In genomic region chr9:76519027-76519835, GRCh38 we compare ENCODE assay signal across 25 cellular contexts.
A peak's percentile ranks its signal among the peaks of the same experiment; 100 is the strongest.
DNase-seq lines count a peak whose midpoint lies in the region; ATAC-seq, FAIRE-seq and TF ChIP-seq lines count a peak whose summit lies in the region.
"Had no signal": no experiment of that assay in that cellular context is flagged by ENCODE, and none has a peak within 500 bp of the region (broad histone marks: within the 10 kb centered on the region; RNA-seq: fewer than 3 reads in every experiment).

No MANE protein-coding gene starts in this region.

- CTCF ChIA-PET in HEK293T (lab: Yijun Ruan, JAX), result no interaction called here

- H3K4me1 ChIP-seq in GM23338 (ENCODE audit: insufficient read depth) (no peaks in the 10 kb centered on the region), SJCRH30 (peaks cover 9% of the 10 kb centered on the region; the same call in 1 of the 2 replicates), pancreas (no peaks in the 10 kb centered on the region)

- H3K79me2 ChIP-seq in GM23338 (replicated peaks; ENCODE audit: insufficient read depth), result no peaks in the 10 kb centered on the region

- H3K27me3 ChIP-seq in GM23338 (ENCODE audit: insufficient read depth) (no peaks in the 10 kb centered on the region), SJCRH30 (no peaks in the 10 kb centered on the region), pancreas (no peaks in the 10 kb centered on the region)

- no peaks in the 10 kb centered on the region for H3F3A ChIP-seq in GM23338 (replicated peaks; ENCODE audit: low read depth)

- H3K4me1 Mint-ChIP-seq in GM23338, result 0 out of 3 replicates have a peak, but pooled peaks cover 2% of the 10 kb centered on the region
- H3K4me1 Mint-ChIP-seq in T-helper 17 cell, result no peaks in the 10 kb centered on the region
- H3K4me1 Mint-ChIP-seq: activated naive CD4-positive, alpha-beta T cell treated with anti-CD3 and anti-CD28 coated beads, Interleukin-2, amount 10 ng/mL, durations not matched to agents 7 days and 5 days had no signal

- peak overlapping the region; percentile 28; the same call in 1 of the 2 replicates for H2AFZ ChIP-seq in GM23338

- H3K4me3 ChIP-seq in GM23338, result no peak overlapping the region
- no peak overlapping the region for H3K4me3 ChIP-seq in SJCRH30
- no peak overlapping the region for H3K4me3 ChIP-seq in pancreas
- H3K4me3 ChIP-seq: lung had no signal

- no peak for ATAC-seq in GM23338
- ATAC-seq in pancreas, result peak; percentile 28 to 78 (median 60)
- ATAC-seq in HG03175 (IDR thresholded peaks at IDR 0.05; ENCODE audit: unreplicated experiment), result no peak
- no peak for ATAC-seq in GM19395 (IDR thresholded peaks at IDR 0.05; ENCODE audit: unreplicated experiment)
- no peak for ATAC-seq in T-helper 17 cell
- ATAC-seq: activated T-cell treated with anti-CD3 and anti-CD28 coated beads, Interleukin-2, amount 50 U/mL, for 72 hours; effector memory CD8-positive, alpha-beta T cell; Right ventricle myocardium inferior; sciatic nerve had no signal

- DNase-seq in GM23338 (ENCODE audit: low spot score) (no peak), SJCRH30 (peak; percentile 52 to 59), glomerular visceral epithelial cell (ENCODE audit: extremely low spot score) (peak; percentile 77), pancreas (no peak), T-helper 17 cell (no peak), HEK293T (ENCODE audit: extremely low spot score) (no peak)
- DNase-seq: activated CD4-positive, CD25-positive, alpha-beta regulatory T cell treated with anti-CD3 and anti-CD28 coated beads, Interleukin-2, amount 50 U/mL, for 72 hours; activated CD8-positive, alpha-beta memory T cell treated with anti-CD3 and anti-CD28 coated beads for 24 hours; activated naive CD4-positive, alpha-beta T cell treated with anti-CD3 and anti-CD28 coated beads, Interleukin-2, amount 10 ng/mL, durations not matched to agents 7 days and 5 days; activated T-cell treated with anti-CD3 and anti-CD28 coated beads, Interleukin-2, amount 50 U/mL, for 72 hours; aorta; DMS 273 treated with DMSO at 0.1 percent for 48 hours; effector memory CD8-positive, alpha-beta T cell; GF-D8; GOT3; head of caudate nucleus; NCI-H1092; NCI-H1930 had no signal

- H3K36me3 Mint-ChIP-seq in GM23338 (ENCODE audit: low read depth) (peaks cover 2% of the 10 kb centered on the region; the same call in 1 of the 3 replicates), T-helper 17 cell (ENCODE audit: low read depth) (peaks cover 8% of the 10 kb centered on the region)
- H3K36me3 Mint-ChIP-seq: activated naive CD4-positive, alpha-beta T cell treated with anti-CD3 and anti-CD28 coated beads, Interleukin-2, amount 10 ng/mL, durations not matched to agents 7 days and 5 days had no signal

- no peaks in the 10 kb centered on the region for H4K20me1 ChIP-seq in GM23338 (replicated peaks; ENCODE audit: insufficient read depth)

- 35 to 41% methylated on average over 8 of the region's 8 CpGs for WGBS in pancreas, 2 donors

- H3K9me3 ChIP-seq in SJCRH30 (replicated peaks), result no peaks in the 10 kb centered on the region
- H3K9me3 ChIP-seq in pancreas, result no peaks in the 10 kb centered on the region
- no peaks in the 10 kb centered on the region for H3K9me3 ChIP-seq in T-helper 17 cell (ENCODE audit: control insufficient read depth, low read length, poor library complexity, severe bottlenecking)

- H3K4me2 ChIP-seq in GM23338, result no peak overlapping the region

- peaks cover 4% of the 10 kb centered on the region; the same call in 1 of the 3 replicates for H3K9me3 Mint-ChIP-seq in GM23338
- H3K9me3 Mint-ChIP-seq: activated naive CD4-positive, alpha-beta T cell treated with anti-CD3 and anti-CD28 coated beads, Interleukin-2, amount 10 ng/mL, durations not matched to agents 7 days and 5 days; activated T-cell treated with anti-CD3 and anti-CD28 coated beads, Interleukin-2, amount 50 U/mL, for 72 hours; effector memory CD8-positive, alpha-beta T cell had no signal

- POLR2A ChIA-PET in HEK293T (lab: Yijun Ruan, JAX), result no interaction called here

- H3K27ac Mint-ChIP-seq in GM23338 (no peak overlapping the region), T-helper 17 cell (no peak overlapping the region)
- H3K27ac Mint-ChIP-seq: activated naive CD4-positive, alpha-beta T cell treated with anti-CD3 and anti-CD28 coated beads, Interleukin-2, amount 10 ng/mL, durations not matched to agents 7 days and 5 days; activated T-cell treated with anti-CD3 and anti-CD28 coated beads, Interleukin-2, amount 50 U/mL, for 72 hours; effector memory CD8-positive, alpha-beta T cell had no signal

- H3K4me3 Mint-ChIP-seq in GM23338 (no peak overlapping the region), T-helper 17 cell (no peak overlapping the region)
- H3K4me3 Mint-ChIP-seq: activated naive CD4-positive, alpha-beta T cell treated with anti-CD3 and anti-CD28 coated beads, Interleukin-2, amount 10 ng/mL, durations not matched to agents 7 days and 5 days; activated T-cell treated with anti-CD3 and anti-CD28 coated beads, Interleukin-2, amount 50 U/mL, for 72 hours; effector memory CD8-positive, alpha-beta T cell had no signal

- H3K36me3 ChIP-seq in GM23338 (ENCODE audit: insufficient read depth) (no peaks in the 10 kb centered on the region), SJCRH30 (no peaks in the 10 kb centered on the region), pancreas (no peaks in the 10 kb centered on the region)

- no peaks in the 10 kb centered on the region for H3K9me2 ChIP-seq in GM23338 (ENCODE audit: insufficient read depth)

- intact Hi-C loops in pancreas (cut with DNase I), result no loop called here

- TF ChIP-seq CTCF in GM23338 (conservative IDR thresholded peaks at IDR 0.05; ENCODE audit: low read depth in 2 of 2) (no peak), pancreas (IDR thresholded peaks at IDR 0.05) (no peak)

- H3K27me3 Mint-ChIP-seq in GM23338 (ENCODE audit: insufficient read depth, low read depth, poor library complexity) (peaks cover 2% of the 10 kb centered on the region), T-helper 17 cell (no peaks in the 10 kb centered on the region)
- H3K27me3 Mint-ChIP-seq: effector memory CD8-positive, alpha-beta T cell had no signal

- no peak overlapping the region for H3K27ac ChIP-seq in GM23338 (ENCODE audit: low read depth)
- H3K27ac ChIP-seq in SJCRH30, result no peak overlapping the region
- no peak overlapping the region for H3K27ac ChIP-seq in pancreas
- H3K27ac ChIP-seq: C4-2B had no signal

- no peak for FAIRE-seq in pancreas (lab: Jason Lieb, UNC)
- FAIRE-seq: colon had no signal

TF ChIP-seq in GM23338, 12 proteins besides CTCF, POLR2A, EP300 and RAD21 (continues in another document):
- TF ChIP-seq ZNF114 (CRISPR knock-in tag; IDR thresholded peaks at IDR 0.05) (no peak), EZH2 (IDR thresholded peaks at IDR 0.05; ENCODE audit: low read depth, unreplicated experiment) (no peak), ZNF331 (CRISPR knock-in tag; IDR thresholded peaks at IDR 0.05; ENCODE audit: low read depth) (no peak)

TF ChIP-seq in HEK293T, 16 proteins besides CTCF, POLR2A, EP300 and RAD21:
- TF ChIP-seq FOXA1 (IDR thresholded peaks at IDR 0.05) (no peak), ELF4 (IDR thresholded peaks at IDR 0.05) (no peak), CTBP1 (IDR thresholded peaks at IDR 0.05; ENCODE audit: borderline replicate concordance) (no peak), NFRKB (IDR thresholded peaks at IDR 0.05) (no peak), ARNT (IDR thresholded peaks at IDR 0.05) (no peak), ZNF384 (IDR thresholded peaks at IDR 0.05) (no peak), SP1 (IDR thresholded peaks at IDR 0.05) (no peak), L3MBTL2 (conservative IDR thresholded peaks at IDR 0.05) (no peak), FOXM1 (IDR thresholded peaks at IDR 0.05; ENCODE audit: borderline replicate concordance) (no peak)

Comparison
In these comparisons a context has a peak if more than half of its experiments do, and no peak if none do; other contexts are left out.
1. ATAC-seq: peak in pancreas (4 of 4); none in GM23338 (single experiment), HG03175 (single experiment), GM19395 (single experiment) and T-helper 17 cell (single experiment).
2. DNase-seq: peak in SJCRH30 (2 of 2) and glomerular visceral epithelial cell (single experiment); none in GM23338 (single experiment), pancreas (0 of 6), T-helper 17 cell (0 of 3) and HEK293T (single experiment).